8 cellular contexts compared by ENCODE assay signal in genomic region chr16:86519649-86520316, GRCh38. TPM values are rescaled to one million over a fixed set of nuclear protein-coding genes. Genes with fewer than 3 reads are reported as not detected.
A peak's percentile ranks its signal among the peaks of the same experiment; 100 is the strongest.
DNase-seq lines count a peak whose midpoint lies in the region; ATAC-seq and TF ChIP-seq lines count a peak whose summit lies in the region.

No MANE protein-coding gene starts in this region.

- H3K27ac Mint-ChIP-seq in activated naive CD4-positive, alpha-beta T cell treated with anti-CD3 and anti-CD28 coated beads, Interleukin-2, amount 50 U/mL, for 72 hours, result no peak overlapping the region

- DNase-seq in BJ (ENCODE audit: low read depth) (no peak), H4 (ENCODE audit: low spot score) (peak; percentile 64), SJCRH30 (peak; percentile 56 to 78), cardiac muscle cell (ENCODE audit: low read depth in 1 of 2, low spot score in 1 of 2) (peak; percentile 59 to 83), retina (peak; percentile 82), NCI-H2029 (lab: John Stamatoyannopoulos, UW) (no peak)
- DNase-seq in activated naive CD4-positive, alpha-beta T cell treated with anti-CD3 and anti-CD28 coated beads, Interleukin-2, amount 50 U/mL, for 72 hours (ENCODE audit: low spot score in 2 of 2), result peak in 1 of 2 donors; percentile 60

- H3K9me3 Mint-ChIP-seq in activated naive CD4-positive, alpha-beta T cell treated with anti-CD3 and anti-CD28 coated beads, Interleukin-2, amount 50 U/mL, for 72 hours, result no peaks in the 10 kb centered on the region

- H3K36me3 ChIP-seq in BJ (ENCODE audit: control insufficient read depth, insufficient read depth, low read length) (peaks cover 5% of the 10 kb centered on the region), SJCRH30 (peaks cover 6% of the 10 kb centered on the region), cardiac muscle cell (no peaks in the 10 kb centered on the region)

- H3K36me3 Mint-ChIP-seq in activated naive CD4-positive, alpha-beta T cell treated with anti-CD3 and anti-CD28 coated beads, Interleukin-2, amount 50 U/mL, for 72 hours, result no peaks in the 10 kb centered on the region

- peak; percentile 57 to 58 for ATAC-seq in activated naive CD4-positive, alpha-beta T cell treated with anti-CD3 and anti-CD28 coated beads, Interleukin-2, amount 50 U/mL, for 72 hours
- no peak for ATAC-seq in GM21367 (IDR thresholded peaks at IDR 0.05; ENCODE audit: unreplicated experiment)

- POLR2A ChIA-PET in BJ (lab: Charles Lee), result no interaction called here

- no peaks in the 10 kb centered on the region for H3K9me3 ChIP-seq in SJCRH30 (replicated peaks)
- no peaks in the 10 kb centered on the region for H3K9me3 ChIP-seq in cardiac muscle cell (ENCODE audit: low read depth)

- CTCF ChIA-PET in BJ (lab: Yijun Ruan, JAX), result interaction anchor here (0.7 to 7.0 kb wide), 19 partner anchors 9 to 700 kb away, joined by 3 to 367 read pairs (median 3); partner anchors contain the start of gene FOXF1

- peaks cover 3% of the 10 kb centered on the region for H3K27me3 ChIP-seq in BJ (ENCODE audit: control insufficient read depth, insufficient read depth, low read length)
- no peaks in the 10 kb centered on the region for H3K27me3 ChIP-seq in SJCRH30
- H3K27me3 ChIP-seq in cardiac muscle cell, result peaks cover 48% of the 10 kb centered on the region

- TF ChIP-seq CTCF in BJ (IDR thresholded peaks at IDR 0.05; ENCODE audit: insufficient read depth, low read depth, low read length) (peak; percentile 88), cardiac muscle cell (IDR thresholded peaks at IDR 0.05; ENCODE audit: low read depth, low read length) (peak; percentile 91)

- H3K4me1 ChIP-seq in SJCRH30, result peaks cover 3% of the 10 kb centered on the region; the same call in 1 of the 2 replicates
- peaks cover 7% of the 10 kb centered on the region for H3K4me1 ChIP-seq in cardiac muscle cell (ENCODE audit: low read depth)

- H3K27ac ChIP-seq in SJCRH30, result no peak overlapping the region
- no peak overlapping the region for H3K27ac ChIP-seq in cardiac muscle cell

- H3K4me3 ChIP-seq in BJ (ENCODE audit: low read depth, low read length), result no peak overlapping the region
- H3K4me3 ChIP-seq in SJCRH30, result no peak overlapping the region
- H3K4me3 ChIP-seq in cardiac muscle cell, result no peak overlapping the region

RNA-seq across cellular contexts. Expression of gene FOXF1, which starts 9.5 kb away (rescaled TPM):
- polyA plus RNA-seq in BJ (2011; rRNA removed) (6.0 and 7.7 TPM in 2 replicates), cardiac muscle cell (3.8 and 4.4 TPM in 2 replicates)
- polyA minus RNA-seq in BJ (2011; rRNA and poly(A)+ RNA removed), result 4.8 and 6.0 TPM in 2 replicates
- total RNA-seq in H4 (2014; rRNA removed; shearing (Covaris generic)), result 12.3 and 20.2 TPM in 2 replicates
- total RNA-seq in SJCRH30 (2014; rRNA removed; shearing (Covaris generic)), result 24.6 and 24.9 TPM in 2 replicates
- not detected for total RNA-seq in activated naive CD4-positive, alpha-beta T cell treated with anti-CD3 and anti-CD28 coated beads, Interleukin-2, amount 50 U/mL, for 72 hours
- total RNA-seq in cardiac muscle cell, result 2.6 and 3.5 TPM in 2 replicates

RNA-seq across cellular contexts. Expression of gene MTHFSD, which starts 35.3 kb away (rescaled TPM):
- polyA plus RNA-seq in BJ (2011; rRNA removed) (16.0 and 17.2 TPM in 2 replicates), cardiac muscle cell (23.0 and 28.8 TPM in 2 replicates)
- 16.3 and 17.8 TPM in 2 replicates for polyA minus RNA-seq in BJ (2011; rRNA and poly(A)+ RNA removed)
- total RNA-seq in H4 (2014; rRNA removed; shearing (Covaris generic)), result 9.6 and 10.0 TPM in 2 replicates
- 5.9 and 7.2 TPM in 2 replicates for total RNA-seq in SJCRH30 (2014; rRNA removed; shearing (Covaris generic))
- total RNA-seq in activated naive CD4-positive, alpha-beta T cell treated with anti-CD3 and anti-CD28 coated beads, Interleukin-2, amount 50 U/mL, for 72 hours, result 10 to 100 TPM; 20.5 to 21.8 TPM
- total RNA-seq in cardiac muscle cell, result 17.8 and 36.0 TPM in 2 replicates

RNA-seq across cellular contexts. Expression of gene FOXC2, which starts 46.8 kb away (rescaled TPM):
- polyA plus RNA-seq in BJ (2011; rRNA removed), result 0.39 and 0.63 TPM in 2 replicates
- polyA minus RNA-seq in BJ (2011; rRNA and poly(A)+ RNA removed), result 0.76 and 1.2 TPM in 2 replicates
- total RNA-seq in H4 (2014; rRNA removed; shearing (Covaris generic)), result 0.12 and 0.60 TPM in 2 replicates
- total RNA-seq in SJCRH30 (2014; rRNA removed; shearing (Covaris generic)), result 3.0 and 3.1 TPM in 2 replicates
- not detected for total RNA-seq in activated naive CD4-positive, alpha-beta T cell treated with anti-CD3 and anti-CD28 coated beads, Interleukin-2, amount 50 U/mL, for 72 hours
- 0.56 and 2.4 TPM in 2 replicates for total RNA-seq in cardiac muscle cell
- polyA plus RNA-seq in cardiac muscle cell, result 3.7 and 10.5 TPM in 2 replicates

RNA-seq across cellular contexts. Expression of gene FOXL1, which starts 58.6 kb away (rescaled TPM):
- 4.3 and 4.9 TPM in 2 replicates for polyA plus RNA-seq in BJ (2011; rRNA removed)
- 2.4 and 2.8 TPM in 2 replicates for polyA minus RNA-seq in BJ (2011; rRNA and poly(A)+ RNA removed)
- total RNA-seq in H4 (2014; rRNA removed; shearing (Covaris generic)), result 0.75 and 0.86 TPM in 2 replicates
- 4.0 and 5.5 TPM in 2 replicates for total RNA-seq in SJCRH30 (2014; rRNA removed; shearing (Covaris generic))
- not detected for total RNA-seq in activated naive CD4-positive, alpha-beta T cell treated with anti-CD3 and anti-CD28 coated beads, Interleukin-2, amount 50 U/mL, for 72 hours
- total RNA-seq in cardiac muscle cell, result 2.0 and 4.2 TPM in 2 replicates
- polyA plus RNA-seq in cardiac muscle cell, result 0.61 and 2.4 TPM in 2 replicates

Comparison
In these comparisons a context has a peak if more than half of its experiments do, and no peak if none do; other contexts are left out.
1. DNase-seq: peak in H4 (single experiment), SJCRH30 (2 of 2), cardiac muscle cell (2 of 2) and retina (single experiment); none in BJ (single experiment) and NCI-H2029 (single experiment).